ENCODE assay signal across 10 cellular contexts in the genomic region with DNA sequence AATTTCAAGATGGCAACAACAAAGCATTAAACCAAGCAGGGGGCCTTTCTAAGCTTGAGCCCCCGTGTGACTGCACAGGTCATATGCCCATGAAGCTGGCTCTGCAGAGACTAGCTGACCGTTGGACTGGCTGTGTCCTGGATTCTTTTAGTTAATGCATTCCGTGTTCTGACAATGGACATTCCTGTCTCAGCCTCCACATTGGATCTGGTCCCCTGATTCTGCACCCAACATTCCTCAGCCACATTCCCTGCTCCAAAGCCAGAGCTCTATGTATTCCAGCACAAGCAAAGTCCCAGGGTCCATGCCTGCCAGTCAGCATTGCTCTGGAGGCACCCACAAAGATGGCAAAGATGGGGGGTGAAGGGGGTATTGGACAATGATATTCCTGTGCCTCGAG.
"Had no signal": no experiment of that assay in that cellular context is flagged by ENCODE, and none has a peak within 500 bp of the region (broad histone marks: within the 10 kb centered on the region; RNA-seq: fewer than 3 reads in every experiment).

No MANE protein-coding gene starts in this region.

- DNase-seq: activated CD4-positive, alpha-beta T cell treated with anti-CD3 and anti-CD28 coated beads, Interleukin-2, amount 50 U/mL, for 1 hour; activated naive CD4-positive, alpha-beta T cell treated with anti-CD3 and anti-CD28 coated beads, Interleukin-2, amount 10 ng/mL, durations not matched to agents 7 days and 5 days; foreskin fibroblast; immature natural killer cell; mammary epithelial cell; pancreas; retina; upper lobe of right lung had no signal

- H3K4me3 ChIP-seq: adrenal gland, pancreas, skin epidermis, upper lobe of right lung had no signal

- H3K9me3 ChIP-seq: adrenal gland, pancreas, upper lobe of right lung had no signal

- H3K36me3 ChIP-seq: adrenal gland, pancreas, upper lobe of right lung had no signal

- FAIRE-seq: pancreas had no signal

- H3K27me3 ChIP-seq: adrenal gland, pancreas had no signal

- H3K27ac ChIP-seq: adrenal gland, pancreas, upper lobe of right lung had no signal
